21 cellular contexts compared by ENCODE assay signal in the genomic region with DNA sequence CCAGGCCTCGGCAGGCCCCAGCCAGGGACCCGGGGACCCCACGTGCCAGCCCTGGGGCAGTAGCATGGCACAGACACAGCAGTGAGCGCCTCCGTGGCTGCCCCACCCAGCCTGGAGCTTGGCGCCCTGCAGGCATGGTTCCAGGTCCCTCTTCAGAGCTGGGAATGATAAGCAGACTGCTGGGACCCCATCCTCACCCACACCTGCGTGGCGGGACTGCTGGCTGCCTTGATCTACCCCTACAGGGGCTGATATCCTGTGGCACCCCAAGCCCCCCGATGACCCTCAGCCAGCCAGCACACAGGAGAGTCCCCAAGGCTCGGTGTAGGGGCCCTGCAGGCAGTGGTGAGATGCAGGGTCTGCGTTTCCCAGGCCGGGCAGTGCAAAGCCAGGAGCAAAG. TPM values are rescaled to one million over a fixed set of nuclear protein-coding genes. Genes with fewer than 3 reads are reported as not detected.
DNase-seq lines count a peak whose midpoint lies in the region; ATAC-seq, FAIRE-seq and TF ChIP-seq lines count a peak whose summit lies in the region.
"Had no signal": no experiment of that assay in that cellular context is flagged by ENCODE, and none has a peak within 500 bp of the region (broad histone marks: within the 10 kb centered on the region; RNA-seq: fewer than 3 reads in every experiment).

No MANE protein-coding gene starts in this region.

- H3K27me3 ChIP-seq in BLaER1 (peaks cover 11% of the 10 kb centered on the region), RWPE2 (ENCODE audit: insufficient read depth, poor library complexity, severe bottlenecking) (peaks cover 48% of the 10 kb centered on the region)

- H3K4me2 ChIP-seq in BLaER1, result peak overlapping the region; percentile 97
- H3K4me2 ChIP-seq: A549 had no signal

- FAIRE-seq in RCC 7860 (lab: Jason Lieb, UNC), result no peak
- FAIRE-seq: A549, D721Med, GM12878, GM19239 had no signal

- H3K27ac ChIP-seq in BLaER1 (peak overlapping the region; percentile 65), RWPE2 (ENCODE audit: poor library complexity, severe bottlenecking) (no peak overlapping the region)
- H3K27ac ChIP-seq: A549, GM23248 had no signal

- TF ChIP-seq CTCF in RWPE2 (IDR thresholded peaks at IDR 0.05; ENCODE audit: poor library complexity, severe bottlenecking) (no peak), glutamatergic neuron (IDR thresholded peaks at IDR 0.05; ENCODE audit: partially characterized antibody, unreplicated experiment) (no peak)

- peaks cover 8% of the 10 kb centered on the region for H3K27me3 Mint-ChIP-seq in glutamatergic neuron (ENCODE audit: unreplicated experiment)
- peaks cover 46% of the 10 kb centered on the region for H3K27me3 Mint-ChIP-seq in stimulated activated memory B cell treated with anti-CD40 and anti-IgM and Interleukin-4, amounts not matched to agents 10 μg/mL and 1 μg/mL and 100 μg/mL, for 72 hours

- H3K9ac ChIP-seq in BLaER1, result peak overlapping the region; percentile 45; the same call in 1 of the 2 replicates
- H3K9ac ChIP-seq: GM23248 had no signal

- no peaks in the 10 kb centered on the region for H4K20me1 ChIP-seq in BLaER1

- no peaks in the 10 kb centered on the region for H3K36me3 Mint-ChIP-seq in glutamatergic neuron (ENCODE audit: unreplicated experiment)
- H3K36me3 Mint-ChIP-seq in stimulated activated memory B cell treated with anti-CD40 and anti-IgM and Interleukin-4, amounts not matched to agents 10 μg/mL and 1 μg/mL and 100 μg/mL, for 72 hours, result no peaks in the 10 kb centered on the region
- H3K36me3 Mint-ChIP-seq: CD14-positive monocyte; CD8-positive, alpha-beta memory T cell had no signal

- H3K4me3 ChIP-seq in BLaER1 (no peak overlapping the region), RWPE2 (ENCODE audit: severe bottlenecking) (no peak overlapping the region)
- H3K4me3 ChIP-seq: A549, GM12878, GM23248 had no signal

- H3K27ac Mint-ChIP-seq in glutamatergic neuron (ENCODE audit: unreplicated experiment), result no peak overlapping the region
- H3K27ac Mint-ChIP-seq in stimulated activated memory B cell treated with anti-CD40 and anti-IgM and Interleukin-4, amounts not matched to agents 10 μg/mL and 1 μg/mL and 100 μg/mL, for 72 hours, result no peak overlapping the region
- H3K27ac Mint-ChIP-seq: CD14-positive monocyte; CD4-positive, alpha-beta T cell; CD8-positive, alpha-beta memory T cell; H9 had no signal

- H3K36me3 ChIP-seq in BLaER1 (no peaks in the 10 kb centered on the region), RWPE2 (ENCODE audit: low read depth) (no peaks in the 10 kb centered on the region)

- no peak overlapping the region for H3K4me3 Mint-ChIP-seq in glutamatergic neuron (ENCODE audit: unreplicated experiment)
- H3K4me3 Mint-ChIP-seq in stimulated activated memory B cell treated with anti-CD40 and anti-IgM and Interleukin-4, amounts not matched to agents 10 μg/mL and 1 μg/mL and 100 μg/mL, for 72 hours, result no peak overlapping the region
- H3K4me3 Mint-ChIP-seq: CD14-positive monocyte; CD4-positive, alpha-beta T cell; CD8-positive, alpha-beta memory T cell; H9 had no signal

- H3K9me3 ChIP-seq in BLaER1 (no peaks in the 10 kb centered on the region), RWPE2 (ENCODE audit: severe bottlenecking) (no peaks in the 10 kb centered on the region)
- H3K9me3 ChIP-seq: A549 had no signal

- H3K4me1 Mint-ChIP-seq in glutamatergic neuron (ENCODE audit: low read depth, unreplicated experiment), result peaks cover 3% of the 10 kb centered on the region
- H3K4me1 Mint-ChIP-seq in stimulated activated memory B cell treated with anti-CD40 and anti-IgM and Interleukin-4, amounts not matched to agents 10 μg/mL and 1 μg/mL and 100 μg/mL, for 72 hours, result peaks cover 10% of the 10 kb centered on the region
- H3K4me1 Mint-ChIP-seq: CD14-positive monocyte; CD8-positive, alpha-beta memory T cell had no signal

- H3K4me1 ChIP-seq in BLaER1, result peaks cover 99% of the 10 kb centered on the region
- no peaks in the 10 kb centered on the region for H3K4me1 ChIP-seq in RWPE2 (ENCODE audit: insufficient read depth, poor library complexity, severe bottlenecking)
- H3K4me1 ChIP-seq: A549 had no signal

- peaks cover 7% of the 10 kb centered on the region for H3K9me3 Mint-ChIP-seq in glutamatergic neuron (ENCODE audit: unreplicated experiment)
- peaks cover 2% of the 10 kb centered on the region for H3K9me3 Mint-ChIP-seq in stimulated activated memory B cell treated with anti-CD40 and anti-IgM and Interleukin-4, amounts not matched to agents 10 μg/mL and 1 μg/mL and 100 μg/mL, for 72 hours
- H3K9me3 Mint-ChIP-seq: CD4-positive, alpha-beta T cell; CD8-positive, alpha-beta memory T cell; H9 had no signal

- ATAC-seq in RWPE2 (ENCODE audit: low read depth), result no peak
- no peak for ATAC-seq in stimulated activated memory B cell treated with anti-CD40 and anti-IgM and Interleukin-4, amounts not matched to agents 10 μg/mL and 1 μg/mL and 100 μg/mL, for 72 hours
- ATAC-seq: GM12878, HCT116 had no signal

- DNase-seq in RWPE2 (ENCODE audit: low spot score) (peak; percentile 79), glutamatergic neuron (peak; percentile 17), RCC 7860 (ENCODE audit: low spot score) (no peak), medulla oblongata (ENCODE audit: extremely low spot score) (no peak)
- DNase-seq: 8988T; CD4-positive, alpha-beta T cell; DMS 273 treated with DMSO at 0.1 percent for 48 hours; DMS79; EL; GDM1; GM23248; H9 had no signal

RNA-seq across cellular contexts. Expression of gene YTHDF1, which starts 47.1 kb away (rescaled TPM):
- 43.3 TPM for total RNA-seq in glutamatergic neuron (ENCODE audit: unreplicated experiment)

Comparison
In these comparisons a context has a peak if more than half of its experiments do, and no peak if none do; other contexts are left out.
1. DNase-seq: peak in RWPE2 (single experiment) and glutamatergic neuron (single experiment); none in RCC 7860 (single experiment) and medulla oblongata (single experiment).